ENCODE assay signal across 8 cellular contexts in the genomic region with DNA sequence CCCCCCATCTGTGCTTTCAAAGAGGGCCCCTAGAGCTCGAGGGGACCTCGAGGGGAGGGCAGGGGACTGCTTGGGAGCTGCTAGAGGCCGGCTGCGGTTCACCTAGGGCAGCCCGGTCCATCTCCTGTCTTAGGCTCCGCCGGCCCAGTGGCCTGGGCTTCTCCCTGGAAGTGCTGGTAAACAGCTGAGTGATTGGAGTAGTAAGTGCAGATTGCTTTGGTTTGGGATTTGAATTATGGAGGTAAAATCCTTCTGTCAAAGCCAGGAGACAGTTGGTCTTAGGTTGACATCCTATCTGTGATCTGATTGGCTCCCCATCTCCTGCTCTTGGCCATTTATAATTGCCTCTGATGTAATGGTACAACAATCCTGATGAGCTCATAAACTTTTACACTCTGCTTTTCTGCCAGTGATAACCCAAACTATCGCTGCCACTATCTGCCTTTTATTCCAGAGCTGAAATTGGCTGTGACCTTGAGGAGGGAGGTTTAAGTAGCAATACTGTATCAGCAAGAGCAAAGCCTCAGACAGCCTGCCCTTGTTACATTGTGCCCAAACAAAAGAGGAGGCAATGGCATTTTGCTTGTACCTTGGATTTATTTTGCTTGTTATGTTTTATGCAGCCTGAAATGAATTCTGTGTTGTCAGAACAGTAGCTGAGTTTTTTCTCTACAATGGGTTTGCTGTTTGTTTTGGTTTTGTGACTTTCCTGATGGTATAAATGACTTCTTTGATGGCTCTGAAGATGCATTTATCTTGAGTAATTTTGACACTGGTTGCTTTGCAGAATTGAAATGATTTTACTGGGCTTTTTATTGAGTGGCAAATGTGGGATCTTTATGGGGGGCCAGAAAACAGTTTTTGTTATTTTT. TPM values are rescaled to one million over a fixed set of nuclear protein-coding genes. Genes with fewer than 3 reads are reported as not detected.
A peak's percentile ranks its signal among the peaks of the same experiment; 100 is the strongest.
DNase-seq lines count a peak whose midpoint lies in the region; ATAC-seq and TF ChIP-seq lines count a peak whose summit lies in the region.

No MANE protein-coding gene starts in this region.

- peak; percentile 53 for ATAC-seq in Right ventricle myocardium superior (ENCODE audit: poor library complexity)
- ATAC-seq in GM21737 (IDR thresholded peaks at IDR 0.05; ENCODE audit: unreplicated experiment), result no peak

- intact Hi-C loops in Right ventricle myocardium superior (cut with DNase I) (loop anchor here (5.0 kb wide), 1 partner anchor 54 kb away; no protein-coding TSS in a partner anchor), ovary (cut with DNase I) (loop anchor here in 3 of 4 donors (5.0 kb wide), 1 partner anchor 89 kb away; the partner anchor contains the start of gene PIGV (in 3 of the 3))

- H3K27ac ChIP-seq in Peyer's patch, result peak overlapping the region; percentile 96 to 100 (median 97)
- H3K27ac ChIP-seq in ovary, result peak overlapping the region; percentile 93

- TF ChIP-seq CTCF in Peyer's patch (IDR thresholded peaks at IDR 0.05) (no peak), ovary (IDR thresholded peaks at IDR 0.05) (no peak)

- peak; percentile 34 to 81 for TF ChIP-seq POLR2A in Peyer's patch (IDR thresholded peaks at IDR 0.05)
- TF ChIP-seq POLR2A in ovary (IDR thresholded peaks at IDR 0.05), result peak; percentile 23

- TF ChIP-seq EP300 in ovary (IDR thresholded peaks at IDR 0.05), result no peak

- H3K4me1 ChIP-seq in Peyer's patch, result peaks cover 0 to 71% (median 38%) of the 10 kb centered on the region in 4 donors
- H3K4me1 ChIP-seq in ovary (ENCODE audit: insufficient read depth), result peaks cover 27% of the 10 kb centered on the region

- peak; percentile 60 for DNase-seq in SKM-1 treated with dmso at 0.1 percent for 144 hours (lab: John Stamatoyannopoulos, UW; ENCODE audit: unreplicated experiment)
- DNase-seq in SKM-1 (lab: John Stamatoyannopoulos, UW; ENCODE audit: unreplicated experiment), result no peak
- peak; percentile 87 for DNase-seq in LoVo (ENCODE audit: low spot score)
- DNase-seq in Peyer's patch, result peak; percentile 31 to 72 (median 70)
- DNase-seq in amniotic epithelial cell (ENCODE audit: low read depth), result peak; percentile 99
- peak; percentile 52 for DNase-seq in Right ventricle myocardium superior
- peak; percentile 20 to 50 (median 43) for DNase-seq in ovary

- H3K4me3 ChIP-seq in Peyer's patch (peak overlapping the region; percentile 95 to 98 (median 96)), ovary (peak overlapping the region; percentile 87)

- H3K9me3 ChIP-seq in Peyer's patch (no peaks in the 10 kb centered on the region), ovary (no peaks in the 10 kb centered on the region)

- H3K27me3 ChIP-seq in Peyer's patch (no peaks in the 10 kb centered on the region), ovary (no peaks in the 10 kb centered on the region)

- H3K36me3 ChIP-seq in Peyer's patch (no peaks in the 10 kb centered on the region), ovary (no peaks in the 10 kb centered on the region)

- 0% methylated on average over 8 of the region's 8 CpGs for WGBS in ovary, 3 donors

RNA-seq across cellular contexts. Expression of gene ARID1A, which starts 2.4 kb away (rescaled TPM):
- total RNA-seq in Peyer's patch (10 to 100 TPM; 49.4 to 90.8 (median 66.8) TPM), Right ventricle myocardium superior (29.4 TPM), ovary (100 to 1,000 TPM in 1 of 7 donors, 10 to 100 TPM in 6; 28.5 to 102 (median 77.5) TPM)
- 10 to 100 TPM; 27.6 to 40.1 TPM for polyA plus RNA-seq in ovary
